Comparison of ENCODE assay signal across 18 cellular contexts in the genomic region with DNA sequence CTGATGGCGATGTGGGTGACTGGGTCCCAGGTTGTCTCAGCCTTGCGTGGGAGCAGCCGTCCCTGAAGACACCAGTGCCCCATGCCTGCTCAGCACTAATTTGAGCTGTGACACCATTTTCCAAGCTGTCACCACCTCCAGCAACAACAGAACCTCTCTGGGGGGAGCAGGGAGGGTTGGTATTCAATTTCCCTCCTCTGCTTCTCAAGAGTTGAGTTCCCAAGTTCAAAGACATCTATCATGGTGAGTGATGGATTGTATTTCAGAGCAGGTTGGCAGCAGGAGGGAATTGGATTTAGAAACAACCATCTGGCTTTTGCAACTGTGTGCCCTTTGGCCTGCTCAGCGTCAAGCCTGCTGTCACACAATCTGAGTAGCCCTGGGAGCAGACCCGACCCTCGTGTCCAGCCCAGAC.
"Had no signal": no experiment of that assay in that cellular context is flagged by ENCODE, and none has a peak within 500 bp of the region (broad histone marks: within the 10 kb centered on the region; RNA-seq: fewer than 3 reads in every experiment).

No MANE protein-coding gene starts in this region.

- H3K27me3 ChIP-seq: body of pancreas, neutrophil, pancreas, transverse colon, vagina had no signal

- H3K4me1 ChIP-seq: body of pancreas, heart right ventricle, pancreas, transverse colon, vagina had no signal

- ATAC-seq: body of pancreas; naive thymus-derived CD8-positive, alpha-beta T cell; T-cell had no signal

- H3K36me3 Mint-ChIP-seq: activated CD4-positive, alpha-beta memory T cell treated with anti-CD3 and anti-CD28 coated beads for 36 hours; activated naive CD8-positive, alpha-beta T cell treated with anti-CD3 and anti-CD28 coated beads for 36 hours; naive thymus-derived CD8-positive, alpha-beta T cell; T-cell had no signal

- H3K4me3 Mint-ChIP-seq: activated B cell treated with CpG ODN at 0.5 μM for 24 hours; activated CD4-positive, alpha-beta memory T cell treated with anti-CD3 and anti-CD28 coated beads for 36 hours; activated naive CD8-positive, alpha-beta T cell treated with anti-CD3 and anti-CD28 coated beads for 36 hours; activated T-helper 17 cell treated with anti-CD3 and anti-CD28 coated beads, Interleukin-2, amount 50 U/mL, for 72 hours; naive thymus-derived CD8-positive, alpha-beta T cell; T-cell had no signal

- H3K27ac ChIP-seq: body of pancreas, heart right ventricle, neutrophil, pancreas, transverse colon, vagina had no signal

- H3K36me3 ChIP-seq: heart right ventricle, neutrophil, pancreas, transverse colon, vagina had no signal

- H3K9me3 Mint-ChIP-seq: activated B cell treated with CpG ODN at 0.5 μM for 24 hours; activated CD4-positive, alpha-beta memory T cell treated with anti-CD3 and anti-CD28 coated beads for 36 hours; activated naive CD8-positive, alpha-beta T cell treated with anti-CD3 and anti-CD28 coated beads for 36 hours; activated T-helper 17 cell treated with anti-CD3 and anti-CD28 coated beads, Interleukin-2, amount 50 U/mL, for 72 hours; naive thymus-derived CD8-positive, alpha-beta T cell; T-cell had no signal

- DNase-seq: activated B cell treated with CpG ODN at 0.5 μM for 24 hours; activated CD4-positive, alpha-beta T cell treated with anti-CD3 and anti-CD28 coated beads for 4 hours; activated naive CD4-positive, alpha-beta T cell; activated T-cell treated with anti-CD3 and anti-CD28 coated beads, Interleukin-2, amount 50 U/mL, for 1 hour; central memory CD4-positive, alpha-beta T cell; heart right ventricle; pancreas; stimulated activated naive CD4-positive, alpha-beta T cell treated with Interleukin-2 at 50 U/mL for 16 hours; substantia nigra; transverse colon had no signal

- H3K27ac Mint-ChIP-seq: activated B cell treated with CpG ODN at 0.5 μM for 24 hours; activated CD4-positive, alpha-beta memory T cell treated with anti-CD3 and anti-CD28 coated beads for 36 hours; activated naive CD8-positive, alpha-beta T cell treated with anti-CD3 and anti-CD28 coated beads for 36 hours; activated T-helper 17 cell treated with anti-CD3 and anti-CD28 coated beads, Interleukin-2, amount 50 U/mL, for 72 hours; naive thymus-derived CD8-positive, alpha-beta T cell; T-cell had no signal

- H3K9me3 ChIP-seq: body of pancreas, heart right ventricle, neutrophil, pancreas, transverse colon, vagina had no signal

- H3K4me1 Mint-ChIP-seq: activated B cell treated with CpG ODN at 0.5 μM for 24 hours; activated naive CD8-positive, alpha-beta T cell treated with anti-CD3 and anti-CD28 coated beads for 36 hours; activated T-helper 17 cell treated with anti-CD3 and anti-CD28 coated beads, Interleukin-2, amount 50 U/mL, for 72 hours had no signal

- H3K4me3 ChIP-seq: body of pancreas, heart right ventricle, pancreas, transverse colon, vagina had no signal
